8 cellular contexts compared by ENCODE assay signal in the genomic region with DNA sequence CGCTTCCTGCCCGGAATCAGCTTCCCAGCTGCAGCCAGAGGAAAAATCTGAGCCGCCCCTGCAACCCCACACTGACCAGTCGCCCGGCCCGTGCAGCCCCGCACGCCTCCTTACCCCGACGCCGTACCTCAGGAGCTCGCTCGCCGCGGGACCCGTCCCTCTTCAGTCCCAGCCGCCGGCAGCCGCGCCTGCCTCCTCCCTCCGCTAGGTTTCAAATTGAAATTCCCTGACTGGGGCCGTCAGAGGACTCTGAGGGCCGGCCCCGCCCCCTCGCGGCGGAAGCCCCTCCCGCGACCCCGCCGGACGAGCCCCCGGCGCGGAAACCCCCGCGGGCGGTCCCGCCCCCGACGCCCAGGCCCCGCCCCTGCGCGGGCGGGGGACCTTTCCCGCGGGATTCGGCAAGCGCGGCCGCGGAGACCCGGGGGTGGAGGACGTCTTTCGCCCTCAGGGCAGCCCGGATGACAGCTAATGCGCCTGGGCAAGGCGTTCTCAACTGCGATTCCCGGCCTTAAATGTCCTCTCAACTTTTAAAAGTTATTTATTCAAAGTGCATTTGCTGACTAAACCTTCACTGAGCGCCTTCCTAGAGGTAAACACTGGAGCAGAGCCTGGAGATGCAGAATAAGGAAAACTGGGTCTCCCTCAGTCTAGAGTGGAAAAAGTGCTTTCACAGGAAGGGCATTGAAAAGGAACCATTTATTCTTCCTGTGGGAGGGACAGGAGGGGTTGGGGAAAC. TPM values are rescaled to one million over a fixed set of nuclear protein-coding genes. Genes with fewer than 3 reads are reported as not detected.
DNase-seq lines count a peak whose midpoint lies in the region; ATAC-seq and TF ChIP-seq lines count a peak whose summit lies in the region.

A gene (minus strand): TSS at position 218 of the 736 bp plus-strand sequence. CDS start 106,760 bp downstream, outside the sequence.

- CTCF ChIA-PET in A673 (lab: Charles Lee), result interaction anchor here (0.6 to 0.7 kb wide), 2 partner anchors 39 to 461 kb away, joined by 3 to 9 read pairs; no protein-coding TSS in a partner anchor
- CTCF ChIA-PET in activated CD8-positive, alpha-beta T cell treated with anti-CD3 and anti-CD28 coated beads, Interleukin-2, amount 10 ng/mL, durations not matched to agents 7 days and 5 days (lab: Charles Lee), result no interaction called here

- POLR2A ChIA-PET in A673 (lab: Charles Lee; ENCODE audit: low non-redundant PET), result no interaction called here
- POLR2A ChIA-PET in activated CD8-positive, alpha-beta T cell treated with anti-CD3 and anti-CD28 coated beads, Interleukin-2, amount 10 ng/mL, durations not matched to agents 7 days and 5 days (lab: Charles Lee), result no interaction called here

- H3K27me3 ChIP-seq in A673 (replicated peaks; ENCODE audit: insufficient read depth, low read depth, low read length, poor library complexity), result no peaks in the 10 kb centered on the region
- H3K27me3 ChIP-seq in ectodermal cell (ENCODE audit: control insufficient read depth, insufficient read depth, low read length, poor library complexity, severe bottlenecking), result no peaks in the 10 kb centered on the region
- no peaks in the 10 kb centered on the region for H3K27me3 ChIP-seq in lung (ENCODE audit: control insufficient read depth, insufficient read depth)

- H3K9me3 ChIP-seq in A673 (ENCODE audit: low read depth, low read length, poor library complexity, severe bottlenecking) (no peaks in the 10 kb centered on the region), ectodermal cell (ENCODE audit: control insufficient read depth, low read length) (no peaks in the 10 kb centered on the region), lung (ENCODE audit: control insufficient read depth in 2 of 2, insufficient read depth in 1 of 2, low read length in 1 of 2) (no peaks in the 10 kb centered on the region)

- H3K4me1 ChIP-seq in A673 (ENCODE audit: insufficient read depth, low read length, poor library complexity, severe bottlenecking) (peaks cover 16% of the 10 kb centered on the region), ectodermal cell (ENCODE audit: control insufficient read depth, insufficient read depth, low read length) (peaks cover 7% of the 10 kb centered on the region), lung (ENCODE audit: control insufficient read depth in 2 of 2, insufficient read depth in 2 of 2, low read length in 2 of 2) (peaks cover 6 to 9% of the 10 kb centered on the region in 2 donors)

- no peaks in the 10 kb centered on the region for H3K36me3 ChIP-seq in A673 (ENCODE audit: insufficient read depth, low read length, poor library complexity, severe bottlenecking)
- H3K36me3 ChIP-seq in ectodermal cell (ENCODE audit: control insufficient read depth, insufficient read depth, low read length), result no peaks in the 10 kb centered on the region
- H3K36me3 ChIP-seq in lung (ENCODE audit: control insufficient read depth in 2 of 2, insufficient read depth in 2 of 2, low read length in 2 of 2), result no peaks in the 10 kb centered on the region

- peak within 1 kb of the TSS; percentile 82 for H3K27ac ChIP-seq in A673 (ENCODE audit: low read depth, low read length, poor library complexity, severe bottlenecking)
- peak within 1 kb of the TSS; percentile 47 for H3K27ac ChIP-seq in ectodermal cell (ENCODE audit: insufficient read depth, low read depth, low read length, poor library complexity, severe bottlenecking)
- H3K27ac ChIP-seq in lung (ENCODE audit: low read depth in 1 of 2, low read length in 1 of 2), result peak within 1 kb of the TSS; percentile 80 to 88

- peak; percentile 96 for DNase-seq in A673 (ENCODE audit: low spot score)
- DNase-seq in NCI-H69 (lab: John Stamatoyannopoulos, UW), result peak; percentile 88
- DNase-seq in activated CD8-positive, alpha-beta T cell treated with anti-CD3 and anti-CD28 coated beads, Interleukin-2, amount 10 ng/mL, durations not matched to agents 7 days and 5 days, result peak; percentile 78
- DNase-seq in lung (ENCODE audit: low spot score), result peak; percentile 84
- DNase-seq in stimulated activated CD4-positive, alpha-beta T cell treated with anti-CD3 and anti-CD28 coated beads, TNF-alpha, amount 100 ng/mL, for 4 hours (ENCODE audit: low read depth in 3 of 3), result peak; percentile 62 to 70 (median 64)

- no TSS peak for BruUV-seq in A673 (replicated peaks; lab: Mats Ljungman, UMichigan)

- ATAC-seq in GM18520 (IDR thresholded peaks at IDR 0.05; ENCODE audit: unreplicated experiment) (peak; percentile 76), HG03060 (IDR thresholded peaks at IDR 0.05; ENCODE audit: low read depth, unreplicated experiment) (peak; percentile 42), lung (ENCODE audit: insufficient read depth, low FRiP score) (peak; percentile 99)
- peak; percentile 87 for ATAC-seq in activated CD8-positive, alpha-beta T cell treated with anti-CD3 and anti-CD28 coated beads, Interleukin-2, amount 10 ng/mL, durations not matched to agents 7 days and 5 days

- peaks cover 10% of the 10 kb centered on the region for H3K27me3 Mint-ChIP-seq in activated CD8-positive, alpha-beta T cell treated with anti-CD3 and anti-CD28 coated beads, Interleukin-2, amount 10 ng/mL, durations not matched to agents 7 days and 5 days (ENCODE audit: low read depth)

- peak within 1 kb of the TSS; percentile 93 for H3K4me3 ChIP-seq in A673 (ENCODE audit: low read depth, low read length, poor library complexity, severe bottlenecking)
- H3K4me3 ChIP-seq in ectodermal cell (ENCODE audit: insufficient read depth, low read depth, low read length), result peak within 1 kb of the TSS; percentile 85
- H3K4me3 ChIP-seq in lung, result peak within 1 kb of the TSS; percentile 94

- peaks cover 17% of the 10 kb centered on the region for H3K4me1 Mint-ChIP-seq in activated CD8-positive, alpha-beta T cell treated with anti-CD3 and anti-CD28 coated beads, Interleukin-2, amount 10 ng/mL, durations not matched to agents 7 days and 5 days (ENCODE audit: low read depth)

- peak within 1 kb of the TSS; percentile 40 for H3K27ac Mint-ChIP-seq in activated CD8-positive, alpha-beta T cell treated with anti-CD3 and anti-CD28 coated beads, Interleukin-2, amount 10 ng/mL, durations not matched to agents 7 days and 5 days

- H3K9me3 Mint-ChIP-seq in activated CD8-positive, alpha-beta T cell treated with anti-CD3 and anti-CD28 coated beads, Interleukin-2, amount 10 ng/mL, durations not matched to agents 7 days and 5 days (ENCODE audit: insufficient read depth), result no peaks in the 10 kb centered on the region

- intact Hi-C loops in A673 (cut with micrococcal nuclease; ENCODE audit: unreplicated experiment), result loop anchor here (5.0 kb wide), 3 partner anchors 54 to 176 kb away; no protein-coding TSS in a partner anchor

- H3K4me3 Mint-ChIP-seq in activated CD8-positive, alpha-beta T cell treated with anti-CD3 and anti-CD28 coated beads, Interleukin-2, amount 10 ng/mL, durations not matched to agents 7 days and 5 days, result peak within 1 kb of the TSS; percentile 78

- TF ChIP-seq CTCF in A673 (conservative IDR thresholded peaks at IDR 0.05; ENCODE audit: low read depth, low read length), result no peak
- no peak for TF ChIP-seq CTCF in lung (IDR thresholded peaks at IDR 0.05; ENCODE audit: control extremely low read depth, extremely low read depth)

- H3K36me3 Mint-ChIP-seq in activated CD8-positive, alpha-beta T cell treated with anti-CD3 and anti-CD28 coated beads, Interleukin-2, amount 10 ng/mL, durations not matched to agents 7 days and 5 days (ENCODE audit: low read depth), result no peaks in the 10 kb centered on the region

- WGBS in ectodermal cell, 2 experiments, result 0% methylated on average over 61 of the region's 61 CpGs
- WGBS in lung, 2 donors, result 0 to 1% methylated on average over 58 to 61 of the region's 61 CpGs

RNA-seq across cellular contexts. Expression of the gene that starts here (rescaled TPM):
- total RNA-seq in A673 (2021), result 181 and 232 TPM in 2 replicates
- total RNA-seq in activated CD8-positive, alpha-beta T cell treated with anti-CD3 and anti-CD28 coated beads, Interleukin-2, amount 10 ng/mL, durations not matched to agents 7 days and 5 days, result 10 to 100 TPM; 18.0 to 23.6 TPM
- 74.7 TPM for polyA plus RNA-seq in ectodermal cell (2013, experiment 1 of 4)
- polyA plus RNA-seq in ectodermal cell (2013, experiment 2 of 4), result 70.6 TPM
- 62.0 TPM for polyA plus RNA-seq in ectodermal cell (2013, experiment 3 of 4)
- 67.4 TPM for polyA plus RNA-seq in ectodermal cell (2013, experiment 4 of 4)
- 100 to 1,000 TPM in 1 of 2 donors, 10 to 100 TPM in 1; 82.2 to 265 TPM for total RNA-seq in lung
- 10 to 100 TPM; 21.9 to 23.1 TPM for polyA plus RNA-seq in lung

Comparison
In these comparisons a context has a peak if more than half of its experiments do, and no peak if none do; other contexts are left out.
1. Peak in every context shown above with its lines: DNase-seq, ATAC-seq, H3K4me3 ChIP-seq and H3K27ac ChIP-seq.
2. ATAC-seq: peak in every context shown above with its lines; median percentile 99 in lung; 87 in activated CD8-positive, alpha-beta T cell treated with anti-CD3 and anti-CD28 coated beads, Interleukin-2, amount 10 ng/mL, durations not matched to agents 7 days and 5 days; 76 in GM18520; 42 in HG03060.